24 cellular contexts compared by ENCODE assay signal in the genomic region with DNA sequence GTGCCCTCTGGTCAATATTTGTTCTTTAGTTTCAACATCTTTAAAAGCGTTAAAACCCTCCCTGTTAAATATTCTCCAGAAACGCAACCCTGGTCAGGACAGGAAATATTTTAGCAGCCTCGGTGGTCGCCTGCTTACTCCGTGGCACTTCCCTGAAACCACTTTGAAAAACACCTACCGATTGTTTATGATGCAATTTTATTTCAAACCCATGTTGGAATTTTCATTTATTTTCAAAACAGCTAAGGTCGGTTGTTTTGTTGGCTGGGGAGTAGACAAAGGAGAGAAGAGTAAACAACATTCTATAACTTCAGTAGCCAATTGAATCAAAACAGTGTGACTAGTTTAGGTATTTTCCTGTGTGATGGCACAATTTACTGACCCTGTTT. TPM values are rescaled to one million over a fixed set of nuclear protein-coding genes. Genes with fewer than 3 reads are reported as not detected.
DNase-seq lines count a peak whose midpoint lies in the region; ATAC-seq, FAIRE-seq and TF ChIP-seq lines count a peak whose summit lies in the region.
"Had no signal": no experiment of that assay in that cellular context is flagged by ENCODE, and none has a peak within 500 bp of the region (broad histone marks: within the 10 kb centered on the region; RNA-seq: fewer than 3 reads in every experiment).

No MANE protein-coding gene starts in this region.

- ATAC-seq in left lobe of liver (peak; percentile 25), HG03039 (IDR thresholded peaks at IDR 0.05; ENCODE audit: unreplicated experiment) (no peak)
- ATAC-seq: T-helper 17 cell had no signal

- peaks cover 63% of the 10 kb centered on the region for H3K27me3 Mint-ChIP-seq in astrocyte (ENCODE audit: low read depth, unreplicated experiment)

- H3K27ac ChIP-seq in HUES48 (ENCODE audit: low read depth, low read length) (no peak overlapping the region), astrocyte (ENCODE audit: low read depth, low read length) (no peak overlapping the region), osteoblast (ENCODE audit: low read depth, low read length) (no peak overlapping the region)
- H3K27ac ChIP-seq: esophagus muscularis mucosa, right atrium auricular region, uterus, WERI-Rb-1 had no signal

- H3K79me2 ChIP-seq in astrocyte (ENCODE audit: insufficient read depth, low read length), result no peaks in the 10 kb centered on the region
- no peaks in the 10 kb centered on the region for H3K79me2 ChIP-seq in osteoblast (ENCODE audit: insufficient read depth, low read length)

- DNase-seq in astrocyte (ENCODE audit: low read depth), result no peak
- DNase-seq in left lobe of liver (ENCODE audit: low spot score), result no peak
- no peak for DNase-seq in osteoblast (ENCODE audit: insufficient read length, low spot score, missing footprints)
- no peak for DNase-seq in hepatic stellate cell (ENCODE audit: low spot score)
- DNase-seq in kidney tubule cell (ENCODE audit: low spot score), result no peak
- DNase-seq: activated CD8-positive, alpha-beta memory T cell treated with anti-CD3 and anti-CD28 coated beads for 24 hours; activated naive CD8-positive, alpha-beta T cell treated with anti-CD3 and anti-CD28 coated beads, Interleukin-2, amount 10 ng/mL, durations not matched to agents 7 days and 5 days; HFFc6; Karpas-422; midbrain; NCI-H526 treated with DMSO at 0.1 percent for 48 hours; SHP77 treated with DMSO at 0.1 percent for 48 hours; stimulated activated CD4-positive, alpha-beta T cell treated with anti-CD3 and anti-CD28 coated beads, Interleukin-1b, Interleukin-23, amount 100 ng/mL, for 48 hours; stimulated activated naive CD8-positive, alpha-beta T cell treated with anti-CD3 and anti-CD28 coated beads, Interleukin-15, amount 100 ng/mL, for 72 hours; T-helper 17 cell; uterus; WERI-Rb-1 had no signal

- H3K36me3 ChIP-seq in HUES48 (ENCODE audit: control insufficient read depth, insufficient read depth, low read length) (no peaks in the 10 kb centered on the region), astrocyte (ENCODE audit: insufficient read depth, low read length) (no peaks in the 10 kb centered on the region), skeletal muscle satellite cell (ENCODE audit: insufficient read depth, low read length) (no peaks in the 10 kb centered on the region), osteoblast (ENCODE audit: insufficient read depth, low read length) (no peaks in the 10 kb centered on the region)
- H3K36me3 ChIP-seq: esophagus muscularis mucosa, right atrium auricular region, uterus, WERI-Rb-1 had no signal

- H3K9me3 ChIP-seq in HUES48 (ENCODE audit: control insufficient read depth, insufficient read depth, low read length) (no peaks in the 10 kb centered on the region), astrocyte (ENCODE audit: insufficient read depth, low read depth, low read length) (no peaks in the 10 kb centered on the region), skeletal muscle satellite cell (replicated peaks; ENCODE audit: low read length) (no peaks in the 10 kb centered on the region), osteoblast (ENCODE audit: low read depth, low read length) (no peaks in the 10 kb centered on the region)
- H3K9me3 ChIP-seq: esophagus muscularis mucosa, uterus had no signal

- peaks cover 72% of the 10 kb centered on the region for H3K27me3 ChIP-seq in HUES48 (ENCODE audit: control insufficient read depth, insufficient read depth, low read length)
- peaks cover 40% of the 10 kb centered on the region for H3K27me3 ChIP-seq in astrocyte (ENCODE audit: insufficient read depth, low read length)
- H3K27me3 ChIP-seq in skeletal muscle satellite cell (ENCODE audit: control insufficient read depth, insufficient read depth, low read length), result peaks cover 64% of the 10 kb centered on the region
- H3K27me3 ChIP-seq in osteoblast (ENCODE audit: insufficient read depth, low read length), result peaks cover 45% of the 10 kb centered on the region

- no peak overlapping the region for H3K9ac ChIP-seq in HUES48 (ENCODE audit: low read depth, low read length)
- no peak overlapping the region for H3K9ac ChIP-seq in astrocyte (ENCODE audit: low read length)
- H3K9ac ChIP-seq in skeletal muscle satellite cell (ENCODE audit: low read depth, low read length), result no peak overlapping the region

- H3K4me2 ChIP-seq in astrocyte (ENCODE audit: low read length) (peak overlapping the region; percentile 77), skeletal muscle satellite cell (ENCODE audit: low read length) (peak overlapping the region; percentile 76), osteoblast (ENCODE audit: insufficient read depth, low read length) (no peak overlapping the region)

- H3K36me3 Mint-ChIP-seq in astrocyte (ENCODE audit: low read depth, unreplicated experiment), result no peaks in the 10 kb centered on the region
- H3K36me3 Mint-ChIP-seq: activated naive CD8-positive, alpha-beta T cell treated with anti-CD3 and anti-CD28 coated beads, Interleukin-2, amount 10 ng/mL, durations not matched to agents 7 days and 5 days had no signal

- no peaks in the 10 kb centered on the region for H3K4me1 Mint-ChIP-seq in astrocyte (ENCODE audit: low read depth, unreplicated experiment)
- H3K4me1 Mint-ChIP-seq: activated naive CD8-positive, alpha-beta T cell treated with anti-CD3 and anti-CD28 coated beads, Interleukin-2, amount 10 ng/mL, durations not matched to agents 7 days and 5 days; stimulated activated naive CD8-positive, alpha-beta T cell treated with anti-CD3 and anti-CD28 coated beads, Interleukin-15, amount 100 ng/mL, for 72 hours had no signal

- peak overlapping the region; percentile 61 for H3K4me3 ChIP-seq in HUES48 (ENCODE audit: low read depth, low read length)
- H3K4me3 ChIP-seq in astrocyte (ENCODE audit: insufficient read depth, low read depth, low read length), result no peak overlapping the region
- no peak overlapping the region for H3K4me3 ChIP-seq in skeletal muscle satellite cell (ENCODE audit: low read length)
- no peak overlapping the region for H3K4me3 ChIP-seq in osteoblast (ENCODE audit: insufficient read depth, low read length)

- H3K4me1 ChIP-seq in HUES48 (ENCODE audit: control insufficient read depth, insufficient read depth, low read length), result peaks cover 8% of the 10 kb centered on the region
- peaks cover 5% of the 10 kb centered on the region for H3K4me1 ChIP-seq in astrocyte (ENCODE audit: insufficient read depth, low read length)
- H3K4me1 ChIP-seq in skeletal muscle satellite cell (ENCODE audit: control insufficient read depth, insufficient read depth, low read length), result peaks cover 5% of the 10 kb centered on the region
- no peaks in the 10 kb centered on the region for H3K4me1 ChIP-seq in osteoblast (ENCODE audit: insufficient read depth, low read length)

- FAIRE-seq in astrocyte (lab: Jason Lieb, UNC), result peak; percentile 17
- FAIRE-seq: bronchial epithelial cell, keratinocyte had no signal

- H3K9me3 Mint-ChIP-seq in astrocyte (ENCODE audit: unreplicated experiment), result peaks cover 4% of the 10 kb centered on the region
- H3K9me3 Mint-ChIP-seq: activated naive CD8-positive, alpha-beta T cell treated with anti-CD3 and anti-CD28 coated beads, Interleukin-2, amount 10 ng/mL, durations not matched to agents 7 days and 5 days; HFFc6 had no signal

- H2AFZ ChIP-seq in astrocyte (ENCODE audit: low read depth, low read length), result no peak overlapping the region
- no peak overlapping the region for H2AFZ ChIP-seq in osteoblast (ENCODE audit: low read length)

- H3K4me3 Mint-ChIP-seq in astrocyte (ENCODE audit: unreplicated experiment), result peak overlapping the region; percentile 40
- H3K4me3 Mint-ChIP-seq: activated naive CD8-positive, alpha-beta T cell treated with anti-CD3 and anti-CD28 coated beads, Interleukin-2, amount 10 ng/mL, durations not matched to agents 7 days and 5 days; HFFc6; stimulated activated naive CD8-positive, alpha-beta T cell treated with anti-CD3 and anti-CD28 coated beads, Interleukin-15, amount 100 ng/mL, for 72 hours; T-helper 17 cell had no signal

- TF ChIP-seq CTCF in astrocyte (IDR thresholded peaks at IDR 0.05; ENCODE audit: insufficient read depth, low read depth, low read length) (no peak), osteoblast (IDR thresholded peaks at IDR 0.05; ENCODE audit: extremely low read depth, low read depth, low read length) (no peak)

- H4K20me1 ChIP-seq in astrocyte (ENCODE audit: insufficient read depth, low read length) (no peaks in the 10 kb centered on the region), osteoblast (ENCODE audit: insufficient read depth, low read length) (no peaks in the 10 kb centered on the region)

- no peak overlapping the region for H3K27ac Mint-ChIP-seq in astrocyte (ENCODE audit: unreplicated experiment)
- H3K27ac Mint-ChIP-seq: activated naive CD8-positive, alpha-beta T cell treated with anti-CD3 and anti-CD28 coated beads, Interleukin-2, amount 10 ng/mL, durations not matched to agents 7 days and 5 days; HFFc6; stimulated activated naive CD8-positive, alpha-beta T cell treated with anti-CD3 and anti-CD28 coated beads, Interleukin-15, amount 100 ng/mL, for 72 hours; T-helper 17 cell had no signal

RNA-seq across cellular contexts. Expression of gene RBP4, which starts 0.7 kb away (rescaled TPM):
- total RNA-seq in astrocyte, result 0.27 and 0.36 TPM in 2 replicates
- total RNA-seq in left lobe of liver, result 6,485 TPM
- total RNA-seq in skeletal muscle satellite cell (2012; rRNA removed), result 0.66 and 0.76 TPM in 2 replicates
- total RNA-seq in osteoblast, result 2.1 and 3.3 TPM in 2 replicates
- total RNA-seq: activated naive CD8-positive, alpha-beta T cell treated with anti-CD3 and anti-CD28 coated beads, Interleukin-2, amount 10 ng/mL, durations not matched to agents 7 days and 5 days; bronchial epithelial cell; HFFc6; T-helper 17 cell had no signal

RNA-seq across cellular contexts. Expression of gene PDE6C, which starts 10.6 kb away (rescaled TPM):
- total RNA-seq in astrocyte, result not detected in 2 replicates
- not detected for total RNA-seq in left lobe of liver
- 0.25 TPM in 1 of 2 replicates, not detected in the other for total RNA-seq in skeletal muscle satellite cell (2012; rRNA removed)
- total RNA-seq in osteoblast, result not detected in 2 replicates
- total RNA-seq: activated naive CD8-positive, alpha-beta T cell treated with anti-CD3 and anti-CD28 coated beads, Interleukin-2, amount 10 ng/mL, durations not matched to agents 7 days and 5 days; bronchial epithelial cell; esophagus muscularis mucosa; HFFc6; right atrium auricular region; T-helper 17 cell; uterus had no signal

RNA-seq across cellular contexts. Expression of gene FFAR4, which starts 35.3 kb away (rescaled TPM):
- not detected in 2 replicates for total RNA-seq in astrocyte
- total RNA-seq in left lobe of liver, result 0.25 TPM
- total RNA-seq in skeletal muscle satellite cell (2012; rRNA removed), result not detected in 2 replicates
- not detected in 2 replicates for total RNA-seq in osteoblast
- total RNA-seq: activated naive CD8-positive, alpha-beta T cell treated with anti-CD3 and anti-CD28 coated beads, Interleukin-2, amount 10 ng/mL, durations not matched to agents 7 days and 5 days; bronchial epithelial cell; HFFc6; T-helper 17 cell; uterus had no signal

Comparison
In these comparisons a context has a peak if more than half of its experiments do, and no peak if none do; other contexts are left out.
1. RNA of gene RBP4, which starts 0.7 kb away (total RNA-seq): 6,485 TPM in left lobe of liver (single experiment); 2.1 to 3.3 TPM in osteoblast and 0.27 to 0.36 TPM in astrocyte; every median in the first group is over 1,000 times any median in the second.